ENCODE assay signal across 10 cellular contexts in genomic region chr17:61307905-61308886, GRCh38.
DNase-seq lines count a peak whose midpoint lies in the region; ATAC-seq and TF ChIP-seq lines count a peak whose summit lies in the region.
"Had no signal": no experiment of that assay in that cellular context is flagged by ENCODE, and none has a peak within 500 bp of the region (broad histone marks: within the 10 kb centered on the region; RNA-seq: fewer than 3 reads in every experiment).

No MANE protein-coding gene starts in this region.

- peak overlapping the region; percentile 96 for H3K27ac ChIP-seq in fibroblast of lung (ENCODE audit: insufficient read depth, low read length)
- H3K27ac ChIP-seq: ovary had no signal

- ATAC-seq in HG03135 (IDR thresholded peaks at IDR 0.05; ENCODE audit: unreplicated experiment), result no peak

- H3K79me2 ChIP-seq in fibroblast of lung (ENCODE audit: control insufficient read depth, insufficient read depth, low read length), result no peaks in the 10 kb centered on the region

- TF ChIP-seq CTCF in AG09319 (IDR thresholded peaks at IDR 0.05; ENCODE audit: low read depth, low read length) (peak; percentile 24), fibroblast of lung (conservative IDR thresholded peaks at IDR 0.05 in 1 of 2, IDR thresholded peaks at IDR 0.05 in 1 of 2; ENCODE audit: low read depth in 1 of 2, low read length in 2 of 2) (peak; percentile 7 to 36), neural crest cell (conservative IDR thresholded peaks at IDR 0.05) (no peak)

- H3K36me3 ChIP-seq in fibroblast of lung (ENCODE audit: control insufficient read depth, insufficient read depth, low read length), result no peaks in the 10 kb centered on the region
- H3K36me3 ChIP-seq: ovary had no signal

- H4K20me1 ChIP-seq in fibroblast of lung (ENCODE audit: control insufficient read depth, extremely low read depth, insufficient read depth, low read length), result no peaks in the 10 kb centered on the region

- peak overlapping the region; percentile 15 for H3K27ac Mint-ChIP-seq in neural crest cell (ENCODE audit: unreplicated experiment)

- H2AFZ ChIP-seq in fibroblast of lung (ENCODE audit: low read length), result no peak overlapping the region

- H3K36me3 Mint-ChIP-seq in neural crest cell (ENCODE audit: low read depth), result no peaks in the 10 kb centered on the region
- H3K36me3 Mint-ChIP-seq: CD14-positive monocyte had no signal

- H3K27me3 ChIP-seq in fibroblast of lung (ENCODE audit: control insufficient read depth, insufficient read depth, low read length), result no peaks in the 10 kb centered on the region
- H3K27me3 ChIP-seq: ovary had no signal

- H3K4me1 Mint-ChIP-seq in neural crest cell, result peaks cover 45% of the 10 kb centered on the region
- H3K4me1 Mint-ChIP-seq: CD14-positive monocyte had no signal

- H3K4me2 ChIP-seq in fibroblast of lung (ENCODE audit: extremely low read depth, insufficient read depth, low read length), result peak overlapping the region; percentile 40

- DNase-seq in AG09319 (ENCODE audit: extremely low read depth, low read depth) (peak; percentile 99), RPMI7951 (ENCODE audit: low read depth) (peak; percentile 85), fibroblast of lung (ENCODE audit: low read depth in 2 of 2) (peak; percentile 95 to 100), neural crest cell (ENCODE audit: low read depth, low spot score) (no peak), cerebellar cortex (ENCODE audit: low spot score) (no peak)
- no peak for DNase-seq in central memory CD4-positive, alpha-beta T cell
- DNase-seq in activated effector memory CD4-positive, alpha-beta T cell treated with anti-CD3 and anti-CD28 coated beads, Interleukin-2, amount 50 U/mL, for 16 hours, result no peak
- DNase-seq: ovary had no signal

- no peaks in the 10 kb centered on the region for H3K9me3 Mint-ChIP-seq in neural crest cell

- no peaks in the 10 kb centered on the region for H3K27me3 Mint-ChIP-seq in neural crest cell (ENCODE audit: low read depth)

- no peak overlapping the region for H3K4me3 Mint-ChIP-seq in neural crest cell
- H3K4me3 Mint-ChIP-seq: CD14-positive monocyte had no signal

- H3K9ac ChIP-seq in fibroblast of lung (ENCODE audit: insufficient read depth, low read length), result peak overlapping the region; percentile 61

- peaks cover 42% of the 10 kb centered on the region for H3K4me1 ChIP-seq in fibroblast of lung (ENCODE audit: control insufficient read depth, extremely low read depth, insufficient read depth, low read length)

- no peak overlapping the region for H3K4me3 ChIP-seq in fibroblast of lung (replicated peaks in 1 of 4; ENCODE audit: control extremely low read depth in 1 of 4, insufficient read depth in 1 of 4, low read depth in 3 of 4, low read length in 4 of 4)
- H3K4me3 ChIP-seq: ovary had no signal

- H3K9me3 ChIP-seq in fibroblast of lung (ENCODE audit: control insufficient read depth, insufficient read depth, low read depth, low read length), result no peaks in the 10 kb centered on the region
- H3K9me3 ChIP-seq: ovary had no signal

Comparison
In these comparisons a context has a peak if more than half of its experiments do, and no peak if none do; other contexts are left out.
1. DNase-seq: peak in AG09319 (single experiment), RPMI7951 (single experiment) and fibroblast of lung (2 of 2); none in neural crest cell (single experiment), central memory CD4-positive, alpha-beta T cell (single experiment), cerebellar cortex (single experiment) and activated effector memory CD4-positive, alpha-beta T cell treated with anti-CD3 and anti-CD28 coated beads, Interleukin-2, amount 50 U/mL, for 16 hours (single experiment).